Comparison of ENCODE assay signal across 9 cellular contexts in the genomic region with DNA sequence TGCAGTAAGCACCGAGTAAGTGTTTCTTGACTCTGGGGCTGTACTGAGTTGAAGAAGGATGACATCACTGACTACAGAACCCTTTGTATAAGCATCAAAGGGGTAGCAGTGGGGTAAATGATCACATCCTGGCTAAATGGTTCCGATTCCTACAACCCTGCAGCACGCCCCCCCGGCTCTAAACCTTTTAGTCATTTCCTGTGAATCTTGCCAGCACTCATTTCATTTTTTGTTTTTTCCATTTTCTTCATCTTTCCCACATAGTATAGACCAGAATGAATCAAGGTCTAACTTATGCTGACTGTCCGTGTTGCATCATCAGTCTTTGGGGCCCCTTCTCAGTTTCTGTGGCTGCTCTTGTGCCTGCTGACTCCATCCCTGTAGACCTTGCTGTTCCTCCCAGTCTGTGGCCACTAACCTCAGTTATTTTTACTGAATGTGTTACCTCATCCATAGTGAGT.
A peak's percentile ranks its signal among the peaks of the same experiment; 100 is the strongest.
DNase-seq lines count a peak whose midpoint lies in the region; TF ChIP-seq lines count a peak whose summit lies in the region.
"Had no signal": no experiment of that assay in that cellular context is flagged by ENCODE, and none has a peak within 500 bp of the region (broad histone marks: within the 10 kb centered on the region; RNA-seq: fewer than 3 reads in every experiment).

No MANE protein-coding gene starts in this region.

- H3K27me3 Mint-ChIP-seq in MCF 10A (ENCODE audit: insufficient read depth, unreplicated experiment) = no peaks in the 10 kb centered on the region
- H3K27me3 Mint-ChIP-seq: B cell had no signal

- POLR2A ChIA-PET in MCF 10A (lab: Yijun Ruan, JAX) = interaction anchor here (1.5 kb wide), 1 partner anchor 9 kb away, joined by 5 read pairs; no protein-coding TSS in a partner anchor

- peaks cover 11% of the 10 kb centered on the region for H3K36me3 Mint-ChIP-seq in MCF 10A (ENCODE audit: insufficient read depth, unreplicated experiment)

- H3K36me3 ChIP-seq in breast epithelium = no peaks in the 10 kb centered on the region

- no peak overlapping the region for H3K27ac Mint-ChIP-seq in MCF 10A (ENCODE audit: low read depth, unreplicated experiment)
- H3K27ac Mint-ChIP-seq: B cell had no signal

- H3K4me3 ChIP-seq in breast epithelium = no peak overlapping the region

- no peaks in the 10 kb centered on the region for H3K4me1 ChIP-seq in breast epithelium

- H3K9me3 Mint-ChIP-seq in MCF 10A (ENCODE audit: unreplicated experiment) = no peaks in the 10 kb centered on the region

- no TSS peak for BruUV-seq in MCF 10A (replicated peaks; lab: Mats Ljungman, UMichigan)

- H3K4me3 Mint-ChIP-seq in MCF 10A (ENCODE audit: unreplicated experiment) = no peak overlapping the region
- H3K4me3 Mint-ChIP-seq: B cell had no signal

- H3K27me3 ChIP-seq in breast epithelium = no peaks in the 10 kb centered on the region

- TF ChIP-seq CTCF in MCF 10A (IDR thresholded peaks at IDR 0.05; ENCODE audit: unreplicated experiment) (no peak), breast epithelium (IDR thresholded peaks at IDR 0.05) (no peak)

- no peaks in the 10 kb centered on the region for H3K9me3 ChIP-seq in breast epithelium

- no peak for TF ChIP-seq POLR2A in breast epithelium (IDR thresholded peaks at IDR 0.05)

- peaks cover 6% of the 10 kb centered on the region for H3K4me1 Mint-ChIP-seq in MCF 10A (ENCODE audit: insufficient read depth, unreplicated experiment)
- H3K4me1 Mint-ChIP-seq: B cell had no signal

- intact Hi-C loops in MCF 10A (cut with micrococcal nuclease) = no loop called here
- intact Hi-C loops in breast epithelium (cut with DNase I; ENCODE audit: low total_unique reads) = no loop called here

- CTCF ChIA-PET in MCF 10A (lab: Yijun Ruan, JAX) = interaction anchor here (0.7 to 1.0 kb wide), 2 partner anchors 166 to 1134 kb away, joined by 3 read pairs; no protein-coding TSS in a partner anchor

- no peak overlapping the region for H3K27ac ChIP-seq in breast epithelium

- DNase-seq in MCF 10A (ENCODE audit: unreplicated experiment) (peak; percentile 67), breast epithelium (ENCODE audit: low spot score in 2 of 2) (no peak), kidney tubule cell (ENCODE audit: low spot score) (peak; percentile 81), stromal cell of bone marrow (ENCODE audit: low read depth) (peak; percentile 92), KBM-7 (no peak), NCI-H1105 (lab: John Stamatoyannopoulos, UW) (no peak), medulla oblongata (ENCODE audit: extremely low spot score) (no peak)
- peak; percentile 41 for DNase-seq in activated T-cell treated with anti-CD3 and anti-CD28 coated beads, Interleukin-2, amount 50 U/mL, for 1 hour

- in situ Hi-C loops in KBM-7 (cut with MboI; ENCODE audit: low pct_unique_long_range_greater_than_20kb, low sequenced_read_pairs) = no loop called here

Comparison
In these comparisons a context has a peak if more than half of its experiments do, and no peak if none do; other contexts are left out.
1. DNase-seq: peak in MCF 10A (single experiment), activated T-cell treated with anti-CD3 and anti-CD28 coated beads, Interleukin-2, amount 50 U/mL, for 1 hour (single experiment), kidney tubule cell (single experiment) and stromal cell of bone marrow (single experiment); none in breast epithelium (0 of 2), KBM-7 (single experiment), NCI-H1105 (single experiment) and medulla oblongata (single experiment).